In genomic region chr21:36126621-36127110, GRCh38 we compare ENCODE assay signal across 15 cellular contexts. TPM values are rescaled to one million over a fixed set of nuclear protein-coding genes. Genes with fewer than 3 reads are reported as not detected.
DNase-seq lines count a peak whose midpoint lies in the region; ATAC-seq and TF ChIP-seq lines count a peak whose summit lies in the region.
"Had no signal": no experiment of that assay in that cellular context is flagged by ENCODE, and none has a peak within 500 bp of the region (broad histone marks: within the 10 kb centered on the region; RNA-seq: fewer than 3 reads in every experiment).

No MANE protein-coding gene starts in this region.

- H3K4ac ChIP-seq in H9 (ENCODE audit: low read depth, low read length): no peak overlapping the region

- H2AFZ ChIP-seq in H9 (ENCODE audit: low read length): no peak overlapping the region

- no peak overlapping the region for H4K8ac ChIP-seq in H9 (replicated peaks; ENCODE audit: insufficient read length, low read depth, low read length)

- H3K36me3 Mint-ChIP-seq in H9 (ENCODE audit: insufficient read depth in 1 of 3, low read depth in 3 of 3): no peaks in the 10 kb centered on the region; a peak in 1 of 7 replicates
- H3K36me3 Mint-ChIP-seq in glutamatergic neuron (ENCODE audit: unreplicated experiment): no peaks in the 10 kb centered on the region
- H3K36me3 Mint-ChIP-seq: CD8-positive, alpha-beta T cell; IgD-negative memory B cell had no signal

- peak overlapping the region in 1 of 3 experiments; percentile 51; a peak in 1 of 7 replicates for H3K27ac Mint-ChIP-seq in H9
- no peak overlapping the region for H3K27ac Mint-ChIP-seq in glutamatergic neuron (ENCODE audit: unreplicated experiment)
- H3K27ac Mint-ChIP-seq: CD8-positive, alpha-beta T cell; IgD-negative memory B cell had no signal

- no peak overlapping the region for H2BK15ac ChIP-seq in H9 (ENCODE audit: low read depth, low read length)

- no peaks in the 10 kb centered on the region for H3K27me3 ChIP-seq in H9 (ENCODE audit: insufficient read depth, low read length)
- no peaks in the 10 kb centered on the region for H3K27me3 ChIP-seq in stomach
- H3K27me3 ChIP-seq in transverse colon: no peaks in the 10 kb centered on the region

- TF ChIP-seq POLR2A in stomach (IDR thresholded peaks at IDR 0.05): no peak
- TF ChIP-seq POLR2A in transverse colon (IDR thresholded peaks at IDR 0.05): no peak

- H3K4me1 Mint-ChIP-seq in H9: peaks cover 16 to 19% of the 10 kb centered on the region in 2 experiments
- no peaks in the 10 kb centered on the region for H3K4me1 Mint-ChIP-seq in glutamatergic neuron (ENCODE audit: low read depth, unreplicated experiment)

- no peak overlapping the region for H3K23ac ChIP-seq in H9 (ENCODE audit: insufficient read length, low read depth, low read length)

- DNase-seq in H9 (peak; percentile 11), RWPE1 (ENCODE audit: low spot score) (no peak), stomach (peak; percentile 20), HEK293T (ENCODE audit: extremely low spot score) (no peak), transverse colon (no peak), glutamatergic neuron (no peak)
- DNase-seq: BE2C; CD8-positive, alpha-beta T cell; DND-41; GDM1; NCI-H1436; NCI-H510A treated with DMSO at 0.1 percent for 48 hours had no signal

- H2AK5ac ChIP-seq in H9 (ENCODE audit: insufficient read length, low read length): no peak overlapping the region

- H3K4me1 ChIP-seq in H9 (ENCODE audit: insufficient read depth, low read length) (peaks cover 4% of the 10 kb centered on the region; the same call in 1 of the 2 replicates), stomach (peaks cover 9 to 38% (median 27%) of the 10 kb centered on the region in 4 donors), transverse colon (peaks cover 0 to 27% (median 11%) of the 10 kb centered on the region in 4 donors)
- H3K4me1 ChIP-seq: BE2C had no signal

- H3K4me3 Mint-ChIP-seq in H9: no peak overlapping the region
- H3K4me3 Mint-ChIP-seq in glutamatergic neuron (ENCODE audit: unreplicated experiment): no peak overlapping the region
- H3K4me3 Mint-ChIP-seq: CD8-positive, alpha-beta T cell; IgD-negative memory B cell had no signal

- H3K18ac ChIP-seq in H9 (ENCODE audit: insufficient read length, low read depth, low read length): no peak overlapping the region

- H3K79me2 ChIP-seq in H9 (ENCODE audit: insufficient read depth, low read length): no peaks in the 10 kb centered on the region

- H4K5ac ChIP-seq in H9 (ENCODE audit: insufficient read length, low read depth, low read length): no peak overlapping the region

- CTCF ChIA-PET in RWPE1 (lab: Yijun Ruan, JAX): interaction anchor here (0.5 to 1.5 kb wide), 6 partner anchors 8 to 1827 kb away, joined by 3 to 4 read pairs (median 3); partner anchors contain the start of gene CBR3
- CTCF ChIA-PET in HEK293T (lab: Yijun Ruan, JAX): interaction anchor here (0.7 kb wide), 1 partner anchor 13 kb away, joined by 3 read pairs; no protein-coding TSS in a partner anchor

- H3K27me3 Mint-ChIP-seq in H9 (ENCODE audit: low read depth) (peaks cover 9% of the 10 kb centered on the region), glutamatergic neuron (ENCODE audit: unreplicated experiment) (no peaks in the 10 kb centered on the region)

- H2BK20ac ChIP-seq in H9 (ENCODE audit: low read depth, low read length, poor library complexity, severe bottlenecking): no peak overlapping the region

- in situ Hi-C loops in transverse colon (cut with MboI; ENCODE audit: low pct_ligation_motif_present in 1 of 4, low pct_unique_long_range_greater_than_20kb in 1 of 4, low sequenced_read_pairs in 3 of 4): loop anchor here in 2 of 4 donors (25.0 kb wide), 1 partner anchor 211 kb away; no protein-coding TSS in a partner anchor

- peak; percentile 50 for ATAC-seq in esophagus mucosa
- ATAC-seq: CD8-positive, alpha-beta T cell had no signal

- H3K9me3 ChIP-seq in H9 (ENCODE audit: control insufficient read depth, low read depth, low read length) (no peaks in the 10 kb centered on the region), stomach (no peaks in the 10 kb centered on the region), transverse colon (no peaks in the 10 kb centered on the region)
- H3K9me3 ChIP-seq: BE2C had no signal

- POLR2A ChIA-PET in RWPE1 (lab: Yijun Ruan, JAX; ENCODE audit: low non-redundant PET): interaction anchor here (0.7 kb wide), 1 partner anchor 1390 kb away, joined by 3 read pairs; no protein-coding TSS in a partner anchor
- POLR2A ChIA-PET in HEK293T (lab: Yijun Ruan, JAX): no interaction called here

- no peaks in the 10 kb centered on the region for H4K20me1 ChIP-seq in H9 (ENCODE audit: control insufficient read depth, insufficient read depth, insufficient read length)

- no peak overlapping the region for H3K9ac ChIP-seq in H9 (ENCODE audit: extremely low read depth, insufficient read length, low read length)

- no peak overlapping the region for H3T11ph ChIP-seq in H9 (ENCODE audit: low read length)

- TF ChIP-seq EP300 in stomach (IDR thresholded peaks at IDR 0.05): no peak
- TF ChIP-seq EP300 in transverse colon (IDR thresholded peaks at IDR 0.05; ENCODE audit: low read depth): no peak

- TF ChIP-seq CTCF in H9 (conservative IDR thresholded peaks at IDR 0.05) (no peak), RWPE1 (conservative IDR thresholded peaks at IDR 0.05; ENCODE audit: low read depth) (no peak), stomach (IDR thresholded peaks at IDR 0.05) (no peak), transverse colon (IDR thresholded peaks at IDR 0.05) (no peak), glutamatergic neuron (IDR thresholded peaks at IDR 0.05; ENCODE audit: partially characterized antibody, unreplicated experiment) (no peak)

- H2BK12ac ChIP-seq in H9 (ENCODE audit: insufficient read length, low read depth, low read length): no peak overlapping the region

- intact Hi-C loops in stomach (cut with DNase I; ENCODE audit: low total_unique reads) (no loop called here), transverse colon (cut with DNase I; ENCODE audit: low total_unique reads) (no loop called here)

- H2BK5ac ChIP-seq in H9 (ENCODE audit: insufficient read length, low read length): no peak overlapping the region

- no CpG with 5 or more reads among the region's 5 CpGs for WGBS in H9 (ENCODE audit: extremely low coverage, insufficient read length, low lambda C conversion rate)
- WGBS in stomach, 5 donors: 89 to 97% (median 94%) methylated on average over 5 of the region's 5 CpGs
- WGBS in transverse colon (ENCODE audit: low coverage in 1 of 2), 2 donors: 97 to 100% methylated on average over 2 to 5 of the region's 5 CpGs

- no peaks in the 10 kb centered on the region for H3K79me1 ChIP-seq in H9 (ENCODE audit: insufficient read depth, low read depth, low read length, poor library complexity, severe bottlenecking)

- H3K36me3 ChIP-seq in stomach (no peaks in the 10 kb centered on the region), transverse colon (no peaks in the 10 kb centered on the region)
- H3K36me3 ChIP-seq: BE2C had no signal

- H3K9me3 Mint-ChIP-seq in H9 (no peaks in the 10 kb centered on the region; a peak in 1 of 5 replicates), glutamatergic neuron (ENCODE audit: unreplicated experiment) (peaks cover 5% of the 10 kb centered on the region)
- H3K9me3 Mint-ChIP-seq: CD8-positive, alpha-beta T cell; IgD-negative memory B cell had no signal

- H3K27ac ChIP-seq in H9 (ENCODE audit: insufficient read length, low read depth, low read length): no peak overlapping the region
- H3K27ac ChIP-seq in RWPE1: peak overlapping the region; percentile 74
- peak overlapping the region; percentile 54 to 76 (median 73) for H3K27ac ChIP-seq in stomach
- H3K27ac ChIP-seq in transverse colon: peak overlapping the region in 2 of 4 donors; percentile 60

- no peak overlapping the region for H4K91ac ChIP-seq in H9 (ENCODE audit: insufficient read length, low read depth, low read length)

- no peak overlapping the region for H3K14ac ChIP-seq in H9 (ENCODE audit: insufficient read depth, low read length)

- no peak overlapping the region for H2BK120ac ChIP-seq in H9 (ENCODE audit: low read depth, low read length, poor library complexity, severe bottlenecking)

- H3K56ac ChIP-seq in H9 (ENCODE audit: insufficient read length, low read depth, low read length): no peak overlapping the region

- H3K4me3 ChIP-seq in stomach (no peak overlapping the region), transverse colon (no peak overlapping the region)

- H3K23me2 ChIP-seq in H9 (ENCODE audit: insufficient read length, low read depth, low read length, poor library complexity, severe bottlenecking): no peaks in the 10 kb centered on the region

- no peak overlapping the region for H3K4me2 ChIP-seq in H9 (ENCODE audit: insufficient read depth, insufficient read length, low read length)

TF ChIP-seq in HEK293T, 16 proteins besides CTCF, POLR2A, EP300 and RAD21:
- TF ChIP-seq LEF1 (IDR thresholded peaks at IDR 0.05; ENCODE audit: borderline replicate concordance): no peak
- TF ChIP-seq FOXA1 (IDR thresholded peaks at IDR 0.05): no peak
- TF ChIP-seq ARNT (IDR thresholded peaks at IDR 0.05): no peak
- no peak for TF ChIP-seq FOXK2 (IDR thresholded peaks at IDR 0.05)
- no peak for TF ChIP-seq ELF4 (IDR thresholded peaks at IDR 0.05)
- TF ChIP-seq, protein P1, sequence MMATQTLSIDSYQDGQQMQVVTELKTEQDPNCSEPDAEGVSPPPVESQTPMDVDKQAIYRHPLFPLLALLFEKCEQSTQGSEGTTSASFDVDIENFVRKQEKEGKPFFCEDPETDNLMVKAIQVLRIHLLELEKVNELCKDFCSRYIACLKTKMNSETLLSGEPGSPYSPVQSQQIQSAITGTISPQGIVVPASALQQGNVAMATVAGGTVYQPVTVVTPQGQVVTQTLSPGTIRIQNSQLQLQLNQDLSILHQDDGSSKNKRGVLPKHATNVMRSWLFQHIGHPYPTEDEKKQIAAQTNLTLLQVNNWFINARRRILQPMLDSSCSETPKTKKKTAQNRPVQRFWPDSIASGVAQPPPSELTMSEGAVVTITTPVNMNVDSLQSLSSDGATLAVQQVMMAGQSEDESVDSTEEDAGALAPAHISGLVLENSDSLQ (IDR thresholded peaks at IDR 0.05): no peak

RNA-seq across cellular contexts. Expression of gene CBR3, which starts 8.2 kb away (rescaled TPM):
- 1.9 and 2.4 TPM in 2 replicates for total RNA-seq in H9 (2021)
- total RNA-seq in esophagus mucosa: 33.7 TPM
- 10 to 100 TPM in 1 of 5 donors, 1 to 10 TPM in 2, not detected in 2; 1.1 to 10.7 (median 4.7) TPM for total RNA-seq in stomach
- polyA plus RNA-seq in stomach: 10 to 100 TPM in 1 of 3 donors, 1 to 10 TPM in 2; 4.4 to 32.8 (median 6.4) TPM
- total RNA-seq in transverse colon: 1 to 10 TPM in 2 of 4 donors, not detected in 2; 3.4 to 5.1 TPM
- total RNA-seq in glutamatergic neuron (ENCODE audit: unreplicated experiment): not detected
- total RNA-seq: HT-29 had no signal

RNA-seq across cellular contexts. Expression of gene DOP1B, which starts 30.0 kb away (rescaled TPM):
- total RNA-seq in H9 (2021): 8.7 and 10.0 TPM in 2 replicates
- 23.8 TPM for total RNA-seq in esophagus mucosa
- total RNA-seq in stomach: 10 to 100 TPM; 33.8 to 63.2 (median 49.2) TPM
- 10 to 100 TPM in 1 of 3 donors, 1 to 10 TPM in 2; 4.1 to 16.5 (median 4.6) TPM for polyA plus RNA-seq in stomach
- 10 to 100 TPM; 49.4 to 74.4 (median 61.0) TPM for total RNA-seq in transverse colon
- 37.8 TPM for total RNA-seq in glutamatergic neuron (ENCODE audit: unreplicated experiment)

RNA-seq across cellular contexts. Expression of gene CBR1, which starts 56.8 kb away (rescaled TPM):
- total RNA-seq in H9 (2021): 5.7 and 7.1 TPM in 2 replicates
- 131 TPM for total RNA-seq in esophagus mucosa
- 100 to 1,000 TPM in 3 of 5 donors, 10 to 100 TPM in 2; 79.9 to 372 (median 140) TPM for total RNA-seq in stomach
- polyA plus RNA-seq in stomach: 100 to 1,000 TPM in 2 of 3 donors, 10 to 100 TPM in 1; 99.9 to 315 (median 169) TPM
- 100 to 1,000 TPM; 277 to 625 (median 324) TPM for total RNA-seq in transverse colon
- 18.2 TPM for total RNA-seq in glutamatergic neuron (ENCODE audit: unreplicated experiment)

Comparison
In these comparisons a context has a peak if more than half of its experiments do, and no peak if none do; other contexts are left out.
1. DNase-seq: peak in H9 (single experiment) and stomach (single experiment); none in RWPE1 (single experiment), HEK293T (single experiment), transverse colon (single experiment) and glutamatergic neuron (single experiment).